Comparison of ENCODE assay signal across 10 cellular contexts in genomic region chr1:41900611-41901444, GRCh38. TPM values are rescaled to one million over a fixed set of nuclear protein-coding genes. Genes with fewer than 3 reads are reported as not detected.
DNase-seq lines count a peak whose midpoint lies in the region; ATAC-seq and TF ChIP-seq lines count a peak whose summit lies in the region.
"Had no signal": no experiment of that assay in that cellular context is flagged by ENCODE, and none has a peak within 500 bp of the region (broad histone marks: within the 10 kb centered on the region; RNA-seq: fewer than 3 reads in every experiment).

No MANE protein-coding gene starts in this region.

- POLR2A ChIA-PET in activated CD4-positive, alpha-beta memory T cell treated with anti-CD3 and anti-CD28 coated beads, Interleukin-2, amount 10 ng/mL, durations not matched to agents 7 days and 5 days (lab: Charles Lee): interaction anchor here (3.0 to 9.0 kb wide), 2 partner anchors 16 kb away, joined by 64 to 103 read pairs; partner anchors contain the start of gene HIVEP3

- peaks cover 7% of the 10 kb centered on the region for H3K36me3 Mint-ChIP-seq in activated CD4-positive, alpha-beta memory T cell treated with anti-CD3 and anti-CD28 coated beads, Interleukin-2, amount 10 ng/mL, durations not matched to agents 7 days and 5 days (ENCODE audit: low read depth)

- no peak overlapping the region for H3K4me3 Mint-ChIP-seq in activated CD4-positive, alpha-beta memory T cell treated with anti-CD3 and anti-CD28 coated beads, Interleukin-2, amount 10 ng/mL, durations not matched to agents 7 days and 5 days

- intact Hi-C loops in Right ventricle myocardium superior (cut with DNase I): no loop called here

- no peaks in the 10 kb centered on the region for H3K27me3 ChIP-seq in gastroesophageal sphincter
- H3K27me3 ChIP-seq: adrenal gland had no signal

- H3K27ac ChIP-seq in gastroesophageal sphincter: no peak overlapping the region

- no peaks in the 10 kb centered on the region for H3K4me1 ChIP-seq in gastroesophageal sphincter

- TF ChIP-seq POLR2A in gastroesophageal sphincter (IDR thresholded peaks at IDR 0.05): no peak

- H3K4me3 ChIP-seq in gastroesophageal sphincter: no peak overlapping the region
- H3K4me3 ChIP-seq: adrenal gland had no signal

- 85 to 88% methylated on average over 8 to 9 of the region's 9 CpGs for WGBS in gastroesophageal sphincter (ENCODE audit: low coverage in 1 of 2), 2 donors

- DNase-seq in A172 (ENCODE audit: low spot score) (peak; percentile 91), H4 (ENCODE audit: low spot score) (peak; percentile 83), islet precursor cell (peak; percentile 93), Right ventricle myocardium superior (no peak), SIG-M5 (lab: John Stamatoyannopoulos, UW) (no peak)
- no peak for DNase-seq in activated CD4-positive, alpha-beta memory T cell treated with anti-CD3 and anti-CD28 coated beads, Interleukin-2, amount 10 ng/mL, durations not matched to agents 7 days and 5 days
- DNase-seq in stimulated activated CD4-positive, alpha-beta T cell treated with anti-CD3 and anti-CD28 coated beads, Interleukin-4, amount 100 ng/mL, for 24 hours: no peak
- DNase-seq: adrenal gland, KG1 had no signal

- H3K36me3 ChIP-seq in gastroesophageal sphincter: no peaks in the 10 kb centered on the region
- H3K36me3 ChIP-seq: adrenal gland had no signal

- TF ChIP-seq CTCF in gastroesophageal sphincter (IDR thresholded peaks at IDR 0.05): no peak

- peak overlapping the region; percentile 78 for H3K27ac Mint-ChIP-seq in activated CD4-positive, alpha-beta memory T cell treated with anti-CD3 and anti-CD28 coated beads, Interleukin-2, amount 10 ng/mL, durations not matched to agents 7 days and 5 days

- no peaks in the 10 kb centered on the region for H3K27me3 Mint-ChIP-seq in activated CD4-positive, alpha-beta memory T cell treated with anti-CD3 and anti-CD28 coated beads, Interleukin-2, amount 10 ng/mL, durations not matched to agents 7 days and 5 days

- no peak for TF ChIP-seq EP300 in gastroesophageal sphincter (IDR thresholded peaks at IDR 0.05)

- ATAC-seq in Right ventricle myocardium superior (ENCODE audit: poor library complexity): no peak
- ATAC-seq in gastroesophageal sphincter: no peak

- peaks cover 81% of the 10 kb centered on the region for H3K4me1 Mint-ChIP-seq in activated CD4-positive, alpha-beta memory T cell treated with anti-CD3 and anti-CD28 coated beads, Interleukin-2, amount 10 ng/mL, durations not matched to agents 7 days and 5 days

- CTCF ChIA-PET in activated CD4-positive, alpha-beta memory T cell treated with anti-CD3 and anti-CD28 coated beads, Interleukin-2, amount 10 ng/mL, durations not matched to agents 7 days and 5 days (lab: Charles Lee): interaction anchor here (1.9 to 2.7 kb wide), 2 partner anchors 9 to 16 kb away, joined by 5 to 15 read pairs; partner anchors contain the start of gene HIVEP3

- H3K9me3 ChIP-seq in gastroesophageal sphincter: no peaks in the 10 kb centered on the region
- H3K9me3 ChIP-seq: adrenal gland had no signal

- H3K9me3 Mint-ChIP-seq in activated CD4-positive, alpha-beta memory T cell treated with anti-CD3 and anti-CD28 coated beads, Interleukin-2, amount 10 ng/mL, durations not matched to agents 7 days and 5 days: no peaks in the 10 kb centered on the region

RNA-seq across cellular contexts. Expression of gene HIVEP3, which starts 17.9 kb away (rescaled TPM):
- 5.1 and 7.9 TPM in 2 replicates for total RNA-seq in A172 (2014; rRNA removed; shearing (Covaris generic))
- 2.1 and 3.1 TPM in 2 replicates for total RNA-seq in H4 (2014; rRNA removed; shearing (Covaris generic))
- total RNA-seq in activated CD4-positive, alpha-beta memory T cell treated with anti-CD3 and anti-CD28 coated beads, Interleukin-2, amount 10 ng/mL, durations not matched to agents 7 days and 5 days: 10 to 100 TPM; 27.8 to 28.8 TPM
- 6.4 TPM for total RNA-seq in Right ventricle myocardium superior
- total RNA-seq in gastroesophageal sphincter: 1 to 10 TPM; 1.9 to 3.8 (median 2.8) TPM

Comparison
In these comparisons a context has a peak if more than half of its experiments do, and no peak if none do; other contexts are left out.
1. DNase-seq: peak in A172 (single experiment), H4 (single experiment) and islet precursor cell (single experiment); none in activated CD4-positive, alpha-beta memory T cell treated with anti-CD3 and anti-CD28 coated beads, Interleukin-2, amount 10 ng/mL, durations not matched to agents 7 days and 5 days (single experiment), Right ventricle myocardium superior (single experiment), stimulated activated CD4-positive, alpha-beta T cell treated with anti-CD3 and anti-CD28 coated beads, Interleukin-4, amount 100 ng/mL, for 24 hours (single experiment) and SIG-M5 (single experiment).